Comparison of ENCODE assay signal across 10 cellular contexts in genomic region chr17:1493291-1493980, GRCh38. TPM values are rescaled to one million over a fixed set of nuclear protein-coding genes. Genes with fewer than 3 reads are reported as not detected.
DNase-seq lines count a peak whose midpoint lies in the region; ATAC-seq and TF ChIP-seq lines count a peak whose summit lies in the region.
"Had no signal": no experiment of that assay in that cellular context is flagged by ENCODE, and none has a peak within 500 bp of the region (broad histone marks: within the 10 kb centered on the region; RNA-seq: fewer than 3 reads in every experiment).

No MANE protein-coding gene starts in this region.

- CTCF ChIA-PET in activated CD4-positive, alpha-beta T cell treated with anti-CD3 and anti-CD28 coated beads, Interleukin-2, amount 10 ng/mL, durations not matched to agents 7 days and 5 days (lab: Charles Lee): no interaction called here
- CTCF ChIA-PET in GM10248 (lab: Yijun Ruan, JAX): interaction anchor here (1.2 to 3.1 kb wide), 4 partner anchors 12 to 136 kb away, joined by 3 to 13 read pairs (median 8); partner anchors contain the start of gene INPP5K

- no peak for ATAC-seq in SK-N-SH treated with all-trans-retinoic acid at 6 μM for 48 hours

- H3K9me3 ChIP-seq in ectodermal cell (ENCODE audit: control insufficient read depth, low read length): no peaks in the 10 kb centered on the region
- no peaks in the 10 kb centered on the region for H3K9me3 ChIP-seq in mucosa of stomach (ENCODE audit: control insufficient read depth, low read length)
- no peaks in the 10 kb centered on the region for H3K9me3 ChIP-seq in tibial artery

- peaks cover 5% of the 10 kb centered on the region for H3K36me3 Mint-ChIP-seq in activated CD4-positive, alpha-beta T cell treated with anti-CD3 and anti-CD28 coated beads, Interleukin-2, amount 10 ng/mL, durations not matched to agents 7 days and 5 days (ENCODE audit: low read depth)

- WGBS in ectodermal cell, 2 experiments: 80 to 84% methylated on average over 23 of the region's 23 CpGs

- H3K4me3 Mint-ChIP-seq in activated CD4-positive, alpha-beta T cell treated with anti-CD3 and anti-CD28 coated beads, Interleukin-2, amount 10 ng/mL, durations not matched to agents 7 days and 5 days: peak overlapping the region; percentile 22

- peaks cover 26% of the 10 kb centered on the region for H3K4me1 Mint-ChIP-seq in activated CD4-positive, alpha-beta T cell treated with anti-CD3 and anti-CD28 coated beads, Interleukin-2, amount 10 ng/mL, durations not matched to agents 7 days and 5 days

- no peaks in the 10 kb centered on the region for H3K9me3 Mint-ChIP-seq in activated CD4-positive, alpha-beta T cell treated with anti-CD3 and anti-CD28 coated beads, Interleukin-2, amount 10 ng/mL, durations not matched to agents 7 days and 5 days

- H3K27ac Mint-ChIP-seq in activated CD4-positive, alpha-beta T cell treated with anti-CD3 and anti-CD28 coated beads, Interleukin-2, amount 10 ng/mL, durations not matched to agents 7 days and 5 days: no peak overlapping the region

- H3K27me3 Mint-ChIP-seq in activated CD4-positive, alpha-beta T cell treated with anti-CD3 and anti-CD28 coated beads, Interleukin-2, amount 10 ng/mL, durations not matched to agents 7 days and 5 days: peaks cover 1% of the 10 kb centered on the region

- DNase-seq in activated CD4-positive, alpha-beta T cell treated with anti-CD3 and anti-CD28 coated beads, Interleukin-2, amount 10 ng/mL, durations not matched to agents 7 days and 5 days: no peak
- no peak for DNase-seq in activated CD4-positive, alpha-beta T cell treated with anti-CD3 and anti-CD28 coated beads, Interleukin-2, amount 50 U/mL, for 1 hour
- DNase-seq in tibial artery (peak in 1 of 2 donors; percentile 51), brain microvascular endothelial cell (no peak), GM10248 (ENCODE audit: extremely low spot score) (no peak)
- DNase-seq: KBM-7, NCI-H510A had no signal

- in situ Hi-C loops in brain microvascular endothelial cell (cut with HindIII; ENCODE audit: low pct_ligation_motif_present, low sequenced_read_pairs): no loop called here

- H3K4me3 ChIP-seq in ectodermal cell (ENCODE audit: insufficient read depth, low read depth, low read length): peak overlapping the region; percentile 6
- peak overlapping the region; percentile 25 for H3K4me3 ChIP-seq in mucosa of stomach (ENCODE audit: low read length)
- H3K4me3 ChIP-seq in tibial artery: peak overlapping the region in 1 of 2 donors; percentile 69
- H3K4me3 ChIP-seq in brain microvascular endothelial cell (ENCODE audit: low read depth, low read length): no peak overlapping the region

- H3K4me1 ChIP-seq in ectodermal cell (ENCODE audit: control insufficient read depth, insufficient read depth, low read length) (peaks cover 24% of the 10 kb centered on the region), mucosa of stomach (ENCODE audit: control insufficient read depth, insufficient read depth, low read length) (peaks cover 41% of the 10 kb centered on the region), tibial artery (peaks cover 5 to 85% (median 74%) of the 10 kb centered on the region in 4 donors)

- POLR2A ChIA-PET in activated CD4-positive, alpha-beta T cell treated with anti-CD3 and anti-CD28 coated beads, Interleukin-2, amount 10 ng/mL, durations not matched to agents 7 days and 5 days (lab: Charles Lee): no interaction called here
- POLR2A ChIA-PET in GM10248 (lab: Yijun Ruan, JAX): no interaction called here

- intact Hi-C loops in tibial artery (cut with DNase I; ENCODE audit: low total_unique reads): loop anchor here (5.0 kb wide), 1 partner anchor 36 kb away; the partner anchor contains the start of gene CRK

- H3K36me3 ChIP-seq in ectodermal cell (ENCODE audit: control insufficient read depth, insufficient read depth, low read length) (no peaks in the 10 kb centered on the region), mucosa of stomach (ENCODE audit: control insufficient read depth, insufficient read depth, low read length) (peaks cover 15% of the 10 kb centered on the region), tibial artery (peaks cover 8 to 30% (median 25%) of the 10 kb centered on the region in 3 donors), brain microvascular endothelial cell (replicated peaks) (no peaks in the 10 kb centered on the region)

- TF ChIP-seq CTCF in tibial artery (IDR thresholded peaks at IDR 0.05) (no peak), brain microvascular endothelial cell (IDR thresholded peaks at IDR 0.05; ENCODE audit: low read depth, low read length, missing control alignments) (no peak), GM10248 (IDR thresholded peaks at IDR 0.05; ENCODE audit: control extremely low read depth, extremely low read depth, low read depth, missing control alignments) (no peak)

- H3K9ac ChIP-seq in mucosa of stomach (ENCODE audit: low read length): no peak overlapping the region

- H3K27ac ChIP-seq in ectodermal cell (ENCODE audit: insufficient read depth, low read depth, low read length, poor library complexity, severe bottlenecking) (no peak overlapping the region), tibial artery (peak overlapping the region; percentile 99), brain microvascular endothelial cell (no peak overlapping the region)

- peaks cover 7% of the 10 kb centered on the region for H3K27me3 ChIP-seq in ectodermal cell (ENCODE audit: control insufficient read depth, insufficient read depth, low read length, poor library complexity, severe bottlenecking)
- H3K27me3 ChIP-seq in mucosa of stomach (ENCODE audit: control insufficient read depth, insufficient read depth, low read length): no peaks in the 10 kb centered on the region
- H3K27me3 ChIP-seq in tibial artery: no peaks in the 10 kb centered on the region
- no peaks in the 10 kb centered on the region for H3K27me3 ChIP-seq in brain microvascular endothelial cell (replicated peaks)

TF ChIP-seq in SK-N-SH treated with all-trans-retinoic acid at 6 μM for 48 hours, 23 proteins besides CTCF, POLR2A, EP300 and RAD21:
- TF ChIP-seq ZFP30 (CRISPR knock-in tag; IDR thresholded peaks at IDR 0.05) (no peak), POU6F1 (CRISPR knock-in tag; IDR thresholded peaks at IDR 0.05; ENCODE audit: borderline replicate concordance, low read depth) (no peak)

RNA-seq across cellular contexts. Expression of gene MYO1C, which starts 0.9 kb away (rescaled TPM):
- total RNA-seq in activated CD4-positive, alpha-beta T cell treated with anti-CD3 and anti-CD28 coated beads, Interleukin-2, amount 10 ng/mL, durations not matched to agents 7 days and 5 days: 10 to 100 TPM; 26.7 to 34.1 TPM
- 56.2 TPM for polyA plus RNA-seq in ectodermal cell (2013, experiment 1 of 4)
- 64.9 TPM for polyA plus RNA-seq in ectodermal cell (2013, experiment 2 of 4)
- polyA plus RNA-seq in ectodermal cell (2013, experiment 3 of 4): 43.0 TPM
- polyA plus RNA-seq in ectodermal cell (2013, experiment 4 of 4): 46.6 TPM

RNA-seq across cellular contexts. Expression of gene INPP5K, which starts 23.0 kb away (rescaled TPM):
- total RNA-seq in activated CD4-positive, alpha-beta T cell treated with anti-CD3 and anti-CD28 coated beads, Interleukin-2, amount 10 ng/mL, durations not matched to agents 7 days and 5 days: 10 to 100 TPM; 50.3 to 56.9 TPM
- polyA plus RNA-seq in ectodermal cell (2013, experiment 1 of 4): 19.6 TPM
- polyA plus RNA-seq in ectodermal cell (2013, experiment 2 of 4): 15.2 TPM
- polyA plus RNA-seq in ectodermal cell (2013, experiment 3 of 4): 12.1 TPM
- 17.4 TPM for polyA plus RNA-seq in ectodermal cell (2013, experiment 4 of 4)

RNA-seq across cellular contexts. Expression of gene CRK, which starts 37.4 kb away (rescaled TPM):
- 10 to 100 TPM; 17.5 to 18.4 TPM for total RNA-seq in activated CD4-positive, alpha-beta T cell treated with anti-CD3 and anti-CD28 coated beads, Interleukin-2, amount 10 ng/mL, durations not matched to agents 7 days and 5 days
- polyA plus RNA-seq in ectodermal cell (2013, experiment 1 of 4): 57.2 TPM
- 58.4 TPM for polyA plus RNA-seq in ectodermal cell (2013, experiment 2 of 4)
- polyA plus RNA-seq in ectodermal cell (2013, experiment 3 of 4): 45.8 TPM
- 49.2 TPM for polyA plus RNA-seq in ectodermal cell (2013, experiment 4 of 4)

Comparison
In these comparisons a context has a peak if more than half of its experiments do, and no peak if none do; other contexts are left out.
1. H3K27ac ChIP-seq: peak in tibial artery (2 of 2); none in ectodermal cell (single experiment) and brain microvascular endothelial cell (single experiment).